16 cellular contexts compared by ENCODE assay signal in the genomic region with DNA sequence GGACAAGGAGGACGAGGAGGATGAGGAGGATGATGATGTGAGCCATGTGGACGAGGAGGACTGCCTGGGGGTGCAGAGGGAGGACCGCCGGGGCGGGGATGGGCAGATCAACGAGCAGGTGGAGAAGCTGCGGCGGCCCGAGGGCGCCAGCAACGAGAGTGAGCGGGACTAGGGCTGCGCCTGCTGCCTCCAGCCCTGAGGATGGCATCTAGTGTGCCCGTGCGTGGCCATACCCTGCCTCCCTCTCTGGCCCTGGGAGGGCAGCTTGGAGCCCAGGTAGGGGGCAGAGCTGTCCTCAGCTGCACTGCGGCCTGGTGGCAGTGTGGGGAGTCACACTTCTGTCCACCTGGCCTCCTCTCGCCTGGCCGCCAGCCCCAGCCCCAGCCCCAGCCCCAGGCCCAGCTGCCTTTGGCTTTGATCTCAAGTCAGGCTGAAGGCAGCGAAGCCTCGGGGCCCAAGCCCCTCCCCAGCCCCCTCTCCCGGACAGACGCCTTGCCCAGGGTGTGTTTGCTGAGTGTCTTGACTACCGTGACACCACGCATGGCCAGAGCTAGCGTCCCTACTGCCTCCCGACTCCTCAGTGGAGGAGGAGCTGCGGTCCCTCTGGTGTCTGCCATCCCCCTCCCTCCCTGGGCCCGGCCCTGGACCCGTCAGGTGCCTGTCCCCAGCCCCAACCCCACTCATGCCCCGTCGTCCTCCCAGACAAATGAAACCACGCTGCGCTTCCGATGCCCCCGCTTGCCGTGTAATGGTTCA.
DNase-seq lines count a peak whose midpoint lies in the region; ATAC-seq and TF ChIP-seq lines count a peak whose summit lies in the region.
"Had no signal": no experiment of that assay in that cellular context is flagged by ENCODE, and none has a peak within 500 bp of the region (broad histone marks: within the 10 kb centered on the region; RNA-seq: fewer than 3 reads in every experiment).

No MANE protein-coding gene starts in this region.

- no peaks in the 10 kb centered on the region for H3K9me2 ChIP-seq in HCT116 (ENCODE audit: insufficient read depth)

- no peaks in the 10 kb centered on the region for H3K9me3 ChIP-seq in HCT116 (ENCODE audit: control insufficient read depth in 1 of 2, insufficient read depth in 1 of 2, low read depth in 1 of 2, low read length in 2 of 2)
- no peaks in the 10 kb centered on the region for H3K9me3 ChIP-seq in stomach smooth muscle (ENCODE audit: control insufficient read depth in 2 of 2, low read length in 2 of 2)
- no peaks in the 10 kb centered on the region for H3K9me3 ChIP-seq in BE2C
- H3K9me3 ChIP-seq: SJSA1, transverse colon had no signal

- no peak overlapping the region for H3K4me2 ChIP-seq in HCT116 (ENCODE audit: low read length)

- H3K4me1 ChIP-seq in HCT116 (ENCODE audit: control insufficient read depth in 1 of 2, insufficient read depth in 2 of 2, low read length in 2 of 2) (peaks cover 0 to 7% of the 10 kb centered on the region in 2 experiments; a peak in 1 of 4 replicates), stomach smooth muscle (ENCODE audit: control insufficient read depth, insufficient read depth, low read length) (peaks cover 31% of the 10 kb centered on the region), BE2C (no peaks in the 10 kb centered on the region; the same call in none of the 2 replicates)

- RAD21 ChIA-PET in HCT116 (lab: Charles Lee; ENCODE audit: low non-redundant PET in 1 of 2, low total read pairs in 2 of 2, uncharacterized antibody in 2 of 2, unreplicated experiment in 2 of 2) = interaction anchor here in 1 of 2 experiments (1.2 kb wide), 1 partner anchor 123 kb away, joined by 3 read pairs; no protein-coding TSS in a partner anchor

- H3K27me3 ChIP-seq in HCT116 (ENCODE audit: insufficient read depth, low read length) = no peaks in the 10 kb centered on the region
- H3K27me3 ChIP-seq in stomach smooth muscle (ENCODE audit: control insufficient read depth in 1 of 2, insufficient read depth in 2 of 2, low read length in 2 of 2) = no peaks in the 10 kb centered on the region
- H3K27me3 ChIP-seq in BE2C = no peaks in the 10 kb centered on the region
- H3K27me3 ChIP-seq: SJSA1, transverse colon had no signal

- H3K36me3 ChIP-seq in HCT116 (ENCODE audit: control insufficient read depth in 1 of 2, insufficient read depth in 2 of 2, low read length in 2 of 2) (no peaks in the 10 kb centered on the region), stomach smooth muscle (ENCODE audit: control insufficient read depth in 2 of 2, insufficient read depth in 2 of 2, low read length in 2 of 2) (peaks cover 0 to 2% of the 10 kb centered on the region in 2 donors), BE2C (no peaks in the 10 kb centered on the region)
- H3K36me3 ChIP-seq: transverse colon had no signal

- TF ChIP-seq CTCF in HCT116 (IDR thresholded peaks at IDR 0.05 in 2 of 3, conservative IDR thresholded peaks at IDR 0.05 in 1 of 3; ENCODE audit: borderline replicate concordance in 1 of 3, insufficient read depth in 1 of 3, low read depth in 2 of 3, low read length in 2 of 3) = no peak
- no peak for TF ChIP-seq CTCF in VCaP (conservative IDR thresholded peaks at IDR 0.05)
- TF ChIP-seq CTCF in BE2C (IDR thresholded peaks at IDR 0.05; ENCODE audit: low read depth, low read length) = no peak
- TF ChIP-seq CTCF in GM13976 (IDR thresholded peaks at IDR 0.05; ENCODE audit: borderline replicate concordance, control extremely low read depth, extremely low read depth, insufficient read depth, missing control alignments) = no peak

- TF ChIP-seq POLR2A in HCT116 (IDR thresholded peaks at IDR 0.05; ENCODE audit: borderline replicate concordance, extremely low read depth, insufficient read depth, insufficient read length) = no peak

- DNase-seq in HCT116 (ENCODE audit: low read depth, low spot score) = no peak
- peak; percentile 68 for DNase-seq in islet precursor cell
- no peak for DNase-seq in BE2C
- no peak for DNase-seq in GM13976 (ENCODE audit: low spot score)
- DNase-seq: activated CD4-positive, alpha-beta T cell treated with anti-CD3 and anti-CD28 coated beads, Interleukin-2, amount 10 ng/mL, durations not matched to agents 7 days and 5 days; activated T-cell treated with anti-CD3 and anti-CD28 coated beads, Interleukin-2, amount 50 U/mL, for 1 hour; CD4-positive, CD25-positive, alpha-beta regulatory T cell; MM.1S; NCI-H187 treated with DMSO at 0.1 percent for 48 hours; nucleus accumbens; T1000; transverse colon had no signal

- CTCF ChIA-PET in HCT116 (lab: Charles Lee) = no interaction called here

- H3K9ac ChIP-seq in HCT116 (ENCODE audit: low read length) (no peak overlapping the region), stomach smooth muscle (ENCODE audit: low read length in 2 of 2) (no peak overlapping the region)

- H2AFZ ChIP-seq in HCT116 (ENCODE audit: low read depth, low read length, poor library complexity, severe bottlenecking) = no peak overlapping the region

- ATAC-seq in HCT116 (peak; percentile 61), GM18907 (IDR thresholded peaks at IDR 0.05; ENCODE audit: unreplicated experiment) (no peak)

- no peaks in the 10 kb centered on the region for H3K79me2 ChIP-seq in HCT116 (ENCODE audit: insufficient read depth, low read length)

- BruUV-seq in HCT116 (replicated peaks; lab: Mats Ljungman, UMichigan) = no TSS peak

- TF ChIP-seq RAD21 in HCT116 (IDR thresholded peaks at IDR 0.05; ENCODE audit: low read depth) = no peak

- intact Hi-C loops in HCT116 (cut with micrococcal nuclease) = no loop called here

- POLR2A ChIA-PET in HCT116 (lab: Charles Lee) = no interaction called here

- no peaks in the 10 kb centered on the region for H4K20me1 ChIP-seq in HCT116 (ENCODE audit: insufficient read depth)

- in situ Hi-C loops in GM13976 (cut with MboI; ENCODE audit: low sequenced_read_pairs, unreplicated experiment) = no loop called here

- H3K4me3 ChIP-seq in HCT116 (replicated peaks in 1 of 2; ENCODE audit: low read depth in 1 of 2, low read length in 2 of 2) (no peak overlapping the region), stomach smooth muscle (ENCODE audit: low read length in 2 of 2) (no peak overlapping the region), BE2C (ENCODE audit: low read depth, low read length) (no peak overlapping the region)
- H3K4me3 ChIP-seq: SJSA1, transverse colon had no signal

- H3K27ac ChIP-seq in HCT116 (ENCODE audit: low read depth, low read length) (no peak overlapping the region), VCaP (peak overlapping the region; percentile 99), stomach smooth muscle (ENCODE audit: low read length) (peak overlapping the region; percentile 69)
- H3K27ac ChIP-seq: SJSA1 had no signal

TF ChIP-seq in HCT116, 20 proteins besides CTCF, POLR2A, EP300 and RAD21:
- TF ChIP-seq SP1 (IDR thresholded peaks at IDR 0.05; ENCODE audit: low read depth) = no peak
- no peak for TF ChIP-seq ZFX (IDR thresholded peaks at IDR 0.05)
- no peak for TF ChIP-seq SIN3A (IDR thresholded peaks at IDR 0.05; ENCODE audit: low read depth)
